ENCODE assay signal across 9 cellular contexts in genomic region chrX:134374294-134374693, GRCh38. TPM values are rescaled to one million over a fixed set of nuclear protein-coding genes. Genes with fewer than 3 reads are reported as not detected.
A peak's percentile ranks its signal among the peaks of the same experiment; 100 is the strongest.
DNase-seq lines count a peak whose midpoint lies in the region; ATAC-seq and TF ChIP-seq lines count a peak whose summit lies in the region.
"Had no signal": no experiment of that assay in that cellular context is flagged by ENCODE, and none has a peak within 500 bp of the region (broad histone marks: within the 10 kb centered on the region; RNA-seq: fewer than 3 reads in every experiment).

No MANE protein-coding gene starts in this region.

- BruUV-seq in Panc1 (replicated peaks; lab: Mats Ljungman, UMichigan), result no TSS peak

- H3K4me3 ChIP-seq in GM12875 (ENCODE audit: low read depth, low read length), result peak overlapping the region; percentile 68
- H3K4me3 ChIP-seq in Panc1 (ENCODE audit: low read depth in 2 of 2, low read length in 2 of 2), result peak overlapping the region; percentile 81 to 100
- peak overlapping the region; percentile 54 to 59 for H3K4me3 ChIP-seq in prostate gland

- POLR2A ChIA-PET in Panc1 (lab: Charles Lee), result no interaction called here

- intact Hi-C loops in Panc1 (cut with micrococcal nuclease; ENCODE audit: unreplicated experiment) (no loop called here), prostate gland (cut with DNase I) (no loop called here)

- no peak for TF ChIP-seq POLR2A in prostate gland (IDR thresholded peaks at IDR 0.05)

- no peak for TF ChIP-seq CTCF in GM12875 (IDR thresholded peaks at IDR 0.05; ENCODE audit: borderline replicate concordance, insufficient read depth, low read depth, low read length)
- TF ChIP-seq CTCF in Panc1 (IDR thresholded peaks at IDR 0.05), result no peak
- TF ChIP-seq CTCF in prostate gland (IDR thresholded peaks at IDR 0.05), result no peak

- peaks cover 8% of the 10 kb centered on the region for H3K36me3 ChIP-seq in Panc1 (ENCODE audit: control insufficient read depth, insufficient read depth, low read length)
- H3K36me3 ChIP-seq in prostate gland, result no peaks in the 10 kb centered on the region

- DNase-seq in Panc1 (ENCODE audit: low read depth, low spot score), result no peak
- no peak for DNase-seq in epithelial cell of prostate (ENCODE audit: low read depth, low spot score)
- no peak for DNase-seq in prostate gland (ENCODE audit: low spot score)
- DNase-seq in hippocampal formation (lab: John Stamatoyannopoulos, UW), result no peak
- DNase-seq in putamen (ENCODE audit: low spot score), result no peak
- DNase-seq: stimulated activated CD4-positive, alpha-beta T cell treated with anti-CD3 and anti-CD28 coated beads, Interleukin-4, amount 100 ng/mL, for 1 hour had no signal

- H3K27ac ChIP-seq in Panc1 (ENCODE audit: low read length) (peak overlapping the region; percentile 97), epithelial cell of prostate (peak overlapping the region; percentile 76), prostate gland (peak overlapping the region in 1 of 2 donors; percentile 85)

- H3K4me1 ChIP-seq in Panc1 (ENCODE audit: control insufficient read depth, insufficient read depth, low read length) (peaks cover 25% of the 10 kb centered on the region), prostate gland (replicated peaks) (no peaks in the 10 kb centered on the region)

- in situ Hi-C loops in Panc1 (cut with HindIII; ENCODE audit: low pct_unique_long_range_greater_than_20kb, low sequenced_read_pairs), result no loop called here

- no peaks in the 10 kb centered on the region for H3K27me3 ChIP-seq in Panc1 (ENCODE audit: control insufficient read depth, insufficient read depth, low read length)
- H3K27me3 ChIP-seq in prostate gland (replicated peaks; ENCODE audit: insufficient read depth), result no peaks in the 10 kb centered on the region

- ATAC-seq in Panc1 (no peak), GM18870 (IDR thresholded peaks at IDR 0.05; ENCODE audit: unreplicated experiment) (no peak), HG02840 (IDR thresholded peaks at IDR 0.05; ENCODE audit: low FRiP score, unreplicated experiment) (no peak)

- CTCF ChIA-PET in Panc1 (lab: Charles Lee), result no interaction called here

- H3K9me3 ChIP-seq in Panc1 (ENCODE audit: control insufficient read depth, insufficient read depth, low read depth, low read length), result no peaks in the 10 kb centered on the region
- no peaks in the 10 kb centered on the region for H3K9me3 ChIP-seq in prostate gland

- WGBS in prostate gland, result 1% methylated on average over 9 of the region's 9 CpGs

RNA-seq across cellular contexts. Expression of gene PHF6, which starts 1.2 kb away (rescaled TPM):
- total RNA-seq in Panc1 (2021; ENCODE audit: unreplicated experiment) (52.7 TPM), prostate gland (10 to 100 TPM; 19.8 to 22.3 TPM)
- polyA plus RNA-seq in Panc1 (2012; ENCODE audit: insufficient read length), result 20.8 TPM
